ENCODE assay signal across 25 cellular contexts in the genomic region with DNA sequence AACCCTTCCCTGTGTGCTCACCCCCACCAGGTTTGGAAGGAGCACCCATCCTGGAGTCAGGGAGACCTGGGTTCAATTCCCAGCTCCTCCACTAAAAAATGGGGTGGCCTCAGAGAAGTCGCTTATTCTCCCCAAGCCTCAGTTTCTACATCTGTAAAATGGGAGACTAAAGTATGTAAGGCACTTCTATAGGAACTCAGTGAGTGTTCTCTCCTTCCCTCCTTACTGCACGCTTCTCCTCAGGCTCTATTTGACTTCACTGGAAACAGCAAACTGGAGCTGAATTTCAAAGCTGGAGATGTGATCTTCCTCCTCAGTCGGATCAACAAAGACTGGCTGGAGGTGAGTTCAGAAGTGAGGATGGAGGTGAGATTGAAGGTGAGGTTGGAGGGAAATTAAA. TPM values are rescaled to one million over a fixed set of nuclear protein-coding genes. Genes with fewer than 3 reads are reported as not detected.
DNase-seq lines count a peak whose midpoint lies in the region; ATAC-seq and TF ChIP-seq lines count a peak whose summit lies in the region.
"Had no signal": no experiment of that assay in that cellular context is flagged by ENCODE, and none has a peak within 500 bp of the region (broad histone marks: within the 10 kb centered on the region; RNA-seq: fewer than 3 reads in every experiment).

No MANE protein-coding gene starts in this region.

- H2AK5ac ChIP-seq in mesendoderm (ENCODE audit: low read length), result no peak overlapping the region

- H3K4me1 ChIP-seq in mesendoderm (ENCODE audit: control insufficient read depth, low read depth, low read length), result no peaks in the 10 kb centered on the region

- H3K4me2 ChIP-seq in mesendoderm (ENCODE audit: low read length), result no peak overlapping the region

- H3K27ac ChIP-seq in mesendoderm (ENCODE audit: low read depth, low read length), result no peak overlapping the region
- H3K27ac ChIP-seq: ovary, upper lobe of right lung had no signal

- no peaks in the 10 kb centered on the region for H3K36me3 Mint-ChIP-seq in activated CD4-positive, alpha-beta T cell treated with anti-CD3 and anti-CD28 coated beads for 36 hours (ENCODE audit: low read depth)
- H3K36me3 Mint-ChIP-seq in dendritic cell treated with granulocyte-macrophage colony-stimulating factor and Interleukin-4, amounts not matched to agents 40 ng/mL and 50 ng/mL, for 4 days (ENCODE audit: low read depth), result peaks cover 100% of the 10 kb centered on the region
- H3K36me3 Mint-ChIP-seq in stimulated activated naive B cell treated with anti-CD40 and anti-IgM and Interleukin-4, amounts not matched to agents 10 μg/mL and 1 μg/mL and 100 μg/mL, for 72 hours, result peaks cover 38 to 60% of the 10 kb centered on the region in 2 donors
- H3K36me3 Mint-ChIP-seq in WTC11, result no peaks in the 10 kb centered on the region
- H3K36me3 Mint-ChIP-seq: naive thymus-derived CD8-positive, alpha-beta T cell had no signal

- H3K23ac ChIP-seq in mesendoderm (ENCODE audit: low read length), result no peak overlapping the region

- peaks cover 18% of the 10 kb centered on the region for H3K4me1 Mint-ChIP-seq in activated CD4-positive, alpha-beta T cell treated with anti-CD3 and anti-CD28 coated beads for 36 hours
- peaks cover 25% of the 10 kb centered on the region for H3K4me1 Mint-ChIP-seq in stimulated activated naive CD8-positive, alpha-beta T cell treated with anti-CD3 and anti-CD28 coated beads, Interleukin-15, amount 100 ng/mL, for 72 hours
- peaks cover 75% of the 10 kb centered on the region for H3K4me1 Mint-ChIP-seq in dendritic cell treated with granulocyte-macrophage colony-stimulating factor and Interleukin-4, amounts not matched to agents 40 ng/mL and 50 ng/mL, for 4 days (ENCODE audit: low read depth)
- peaks cover 25 to 37% of the 10 kb centered on the region in 2 donors for H3K4me1 Mint-ChIP-seq in stimulated activated naive B cell treated with anti-CD40 and anti-IgM and Interleukin-4, amounts not matched to agents 10 μg/mL and 1 μg/mL and 100 μg/mL, for 72 hours
- H3K4me1 Mint-ChIP-seq in WTC11, result peaks cover 3% of the 10 kb centered on the region

- H3K79me2 ChIP-seq in mesendoderm (ENCODE audit: control insufficient read depth, insufficient read depth, low read length), result no peaks in the 10 kb centered on the region

- no peak for ATAC-seq in activated CD4-positive, alpha-beta T cell treated with anti-CD3 and anti-CD28 coated beads for 36 hours
- no peak for ATAC-seq in stimulated activated naive CD8-positive, alpha-beta T cell treated with anti-CD3 and anti-CD28 coated beads, Interleukin-15, amount 100 ng/mL, for 72 hours
- ATAC-seq in stimulated activated naive CD8-positive, alpha-beta T cell treated with anti-CD3 and anti-CD28 coated beads, Interleukin-15, Interleukin-2, amounts not matched to agents 100 U/mL and 50 U/mL, for 24 hours, result no peak
- no peak for ATAC-seq in stimulated activated naive B cell treated with anti-CD40 and anti-IgM and Interleukin-4, amounts not matched to agents 10 μg/mL and 1 μg/mL and 100 μg/mL, for 72 hours (replicated peaks)
- no peak for ATAC-seq in WTC11
- ATAC-seq: naive thymus-derived CD8-positive, alpha-beta T cell; upper lobe of right lung had no signal

- no peak overlapping the region for H2BK5ac ChIP-seq in mesendoderm (ENCODE audit: low read length)

- DNase-seq in activated CD4-positive, alpha-beta T cell treated with anti-CD3 and anti-CD28 coated beads for 36 hours, result no peak
- no peak for DNase-seq in activated CD4-positive, alpha-beta T cell treated with anti-CD3 and anti-CD28 coated beads, Interleukin-2, amount 50 U/mL, for 4 hours
- DNase-seq in stimulated activated naive CD8-positive, alpha-beta T cell treated with anti-CD3 and anti-CD28 coated beads, Interleukin-15, amount 100 ng/mL, for 72 hours, result no peak
- no peak for DNase-seq in stimulated activated naive CD8-positive, alpha-beta T cell treated with anti-CD3 and anti-CD28 coated beads, Interleukin-15, Interleukin-2, amounts not matched to agents 100 U/mL and 50 U/mL, for 24 hours
- no peak for DNase-seq in stimulated activated naive B cell treated with anti-CD40 and anti-IgM and Interleukin-4, amounts not matched to agents 10 μg/mL and 1 μg/mL and 100 μg/mL, for 72 hours
- DNase-seq in mesendoderm (no peak), WTC11 (ENCODE audit: low spot score) (no peak)
- DNase-seq: activated T-cell treated with anti-CD3 and anti-CD28 coated beads for 4 hours; amygdala; effector memory CD4-positive, alpha-beta T cell; NCI-H1105 treated with DMSO at 0.1 percent for 48 hours; NCI-H1930; NCI-H524 treated with DMSO at 0.1 percent for 48 hours; ovary; retina; SHP77 treated with DMSO at 0.1 percent for 48 hours; small intestine had no signal

- H4K5ac ChIP-seq in mesendoderm (ENCODE audit: low read length), result no peak overlapping the region

- intact Hi-C loops in activated CD4-positive, alpha-beta T cell treated with anti-CD3 and anti-CD28 coated beads for 36 hours (cut with DNase I, micrococcal nuclease), result loop anchor here in 1 of 2 experiments (5.0 kb wide), 1 partner anchor 105 kb away; no protein-coding TSS in a partner anchor
- intact Hi-C loops in dendritic cell treated with granulocyte-macrophage colony-stimulating factor and Interleukin-4, amounts not matched to agents 40 ng/mL and 50 ng/mL, for 4 days (cut with micrococcal nuclease), result no loop called here

- H3K4me3 Mint-ChIP-seq in activated CD4-positive, alpha-beta T cell treated with anti-CD3 and anti-CD28 coated beads for 36 hours, result no peak overlapping the region
- H3K4me3 Mint-ChIP-seq in stimulated activated naive CD8-positive, alpha-beta T cell treated with anti-CD3 and anti-CD28 coated beads, Interleukin-15, amount 100 ng/mL, for 72 hours, result no peak overlapping the region
- peak overlapping the region; percentile 30 for H3K4me3 Mint-ChIP-seq in dendritic cell treated with granulocyte-macrophage colony-stimulating factor and Interleukin-4, amounts not matched to agents 40 ng/mL and 50 ng/mL, for 4 days
- no peak overlapping the region for H3K4me3 Mint-ChIP-seq in stimulated activated naive B cell treated with anti-CD40 and anti-IgM and Interleukin-4, amounts not matched to agents 10 μg/mL and 1 μg/mL and 100 μg/mL, for 72 hours
- no peak overlapping the region for H3K4me3 Mint-ChIP-seq in WTC11
- H3K4me3 Mint-ChIP-seq: H9; IgD-negative memory B cell; naive thymus-derived CD8-positive, alpha-beta T cell had no signal

- H2BK15ac ChIP-seq in mesendoderm (replicated peaks; ENCODE audit: low read depth), result no peak overlapping the region

- H3K56ac ChIP-seq in mesendoderm (ENCODE audit: low read length), result no peak overlapping the region

- no peak overlapping the region for H3K4me3 ChIP-seq in mesendoderm (ENCODE audit: low read length)
- H3K4me3 ChIP-seq: ovary, upper lobe of right lung had no signal

- CTCF ChIA-PET in activated CD4-positive, alpha-beta T cell treated with anti-CD3 and anti-CD28 coated beads for 36 hours (lab: Charles Lee), result interaction anchor here (0.7 to 1.7 kb wide), 4 partner anchors 11 to 106 kb away, joined by 3 to 7 read pairs (median 4); no protein-coding TSS in a partner anchor
- CTCF ChIA-PET in WTC11 (lab: Charles Lee), result interaction anchor here (1.3 to 2.2 kb wide), 6 partner anchors 11 to 116 kb away, joined by 3 to 17 read pairs (median 4); partner anchors contain the start of gene NCF4

- WGBS in mesendoderm (ENCODE audit: extremely low coverage, insufficient coverage, low lambda C conversion rate), result no CpG with 5 or more reads among the region's 3 CpGs

- H3K27me3 ChIP-seq in mesendoderm (ENCODE audit: insufficient read depth, low read length, poor library complexity), result no peaks in the 10 kb centered on the region
- H3K27me3 ChIP-seq: ovary, upper lobe of right lung had no signal

- no peak for TF ChIP-seq CTCF in WTC11 (IDR thresholded peaks at IDR 0.05)

- H3K9ac ChIP-seq in mesendoderm (ENCODE audit: low read length), result no peak overlapping the region

- POLR2A ChIA-PET in activated CD4-positive, alpha-beta T cell treated with anti-CD3 and anti-CD28 coated beads for 36 hours (lab: Charles Lee), result no interaction called here
- POLR2A ChIA-PET in WTC11 (lab: Charles Lee), result no interaction called here

- H3K36me3 ChIP-seq in mesendoderm (ENCODE audit: control insufficient read depth, insufficient read depth, low read length), result no peaks in the 10 kb centered on the region
- H3K36me3 ChIP-seq: ovary, upper lobe of right lung had no signal

- no peak overlapping the region for H3K18ac ChIP-seq in mesendoderm (ENCODE audit: low read length)

- no peak overlapping the region for H2BK120ac ChIP-seq in mesendoderm (ENCODE audit: low read depth, low read length)

- no peaks in the 10 kb centered on the region for H3K9me3 Mint-ChIP-seq in activated CD4-positive, alpha-beta T cell treated with anti-CD3 and anti-CD28 coated beads for 36 hours (ENCODE audit: low read depth)
- peaks cover 0 to 5% of the 10 kb centered on the region in 2 donors for H3K9me3 Mint-ChIP-seq in stimulated activated naive CD8-positive, alpha-beta T cell treated with anti-CD3 and anti-CD28 coated beads, Interleukin-15, amount 100 ng/mL, for 72 hours
- H3K9me3 Mint-ChIP-seq in dendritic cell treated with granulocyte-macrophage colony-stimulating factor and Interleukin-4, amounts not matched to agents 40 ng/mL and 50 ng/mL, for 4 days, result no peaks in the 10 kb centered on the region
- peaks cover 0 to 2% of the 10 kb centered on the region in 2 donors for H3K9me3 Mint-ChIP-seq in stimulated activated naive B cell treated with anti-CD40 and anti-IgM and Interleukin-4, amounts not matched to agents 10 μg/mL and 1 μg/mL and 100 μg/mL, for 72 hours
- H3K9me3 Mint-ChIP-seq in WTC11, result peaks cover 11% of the 10 kb centered on the region
- H3K9me3 Mint-ChIP-seq: IgD-negative memory B cell; naive thymus-derived CD8-positive, alpha-beta T cell had no signal

- no peaks in the 10 kb centered on the region for H3K79me1 ChIP-seq in mesendoderm (ENCODE audit: low read length)

- peak overlapping the region; percentile 47 for H3K27ac Mint-ChIP-seq in activated CD4-positive, alpha-beta T cell treated with anti-CD3 and anti-CD28 coated beads for 36 hours
- peak overlapping the region; percentile 40 to 71 for H3K27ac Mint-ChIP-seq in stimulated activated naive CD8-positive, alpha-beta T cell treated with anti-CD3 and anti-CD28 coated beads, Interleukin-15, amount 100 ng/mL, for 72 hours
- peak overlapping the region; percentile 83 for H3K27ac Mint-ChIP-seq in dendritic cell treated with granulocyte-macrophage colony-stimulating factor and Interleukin-4, amounts not matched to agents 40 ng/mL and 50 ng/mL, for 4 days
- H3K27ac Mint-ChIP-seq in stimulated activated naive B cell treated with anti-CD40 and anti-IgM and Interleukin-4, amounts not matched to agents 10 μg/mL and 1 μg/mL and 100 μg/mL, for 72 hours, result peak overlapping the region; percentile 56
- H3K27ac Mint-ChIP-seq in WTC11, result no peak overlapping the region
- H3K27ac Mint-ChIP-seq: H9; naive thymus-derived CD8-positive, alpha-beta T cell had no signal

- no peaks in the 10 kb centered on the region for H3K27me3 Mint-ChIP-seq in activated CD4-positive, alpha-beta T cell treated with anti-CD3 and anti-CD28 coated beads for 36 hours
- peaks cover 16% of the 10 kb centered on the region for H3K27me3 Mint-ChIP-seq in stimulated activated naive CD8-positive, alpha-beta T cell treated with anti-CD3 and anti-CD28 coated beads, Interleukin-15, amount 100 ng/mL, for 72 hours
- no peaks in the 10 kb centered on the region for H3K27me3 Mint-ChIP-seq in dendritic cell treated with granulocyte-macrophage colony-stimulating factor and Interleukin-4, amounts not matched to agents 40 ng/mL and 50 ng/mL, for 4 days
- no peaks in the 10 kb centered on the region for H3K27me3 Mint-ChIP-seq in stimulated activated naive B cell treated with anti-CD40 and anti-IgM and Interleukin-4, amounts not matched to agents 10 μg/mL and 1 μg/mL and 100 μg/mL, for 72 hours
- H3K27me3 Mint-ChIP-seq in WTC11 (ENCODE audit: low read depth), result peaks cover 8% of the 10 kb centered on the region; the same call in 1 of the 2 replicates
- H3K27me3 Mint-ChIP-seq: IgD-negative memory B cell had no signal

- no peak overlapping the region for H4K8ac ChIP-seq in mesendoderm (ENCODE audit: low read depth, low read length)

- no peak overlapping the region for H3K4ac ChIP-seq in mesendoderm (ENCODE audit: low read depth, low read length)

RNA-seq across cellular contexts. Expression of gene NCF4, which starts 11.3 kb away (rescaled TPM):
- total RNA-seq in activated CD4-positive, alpha-beta T cell treated with anti-CD3 and anti-CD28 coated beads for 36 hours, result 1 to 10 TPM; 3.8 to 3.9 TPM
- polyA plus RNA-seq in mesendoderm (2013, experiment 1 of 2), result not detected
- not detected for polyA plus RNA-seq in mesendoderm (2013, experiment 2 of 2)
- total RNA-seq in WTC11 (2021), result not detected in 3 replicates
- total RNA-seq: A673, epithelial cell of proximal tubule, fibroblast of villous mesenchyme, H9 had no signal

RNA-seq across cellular contexts. Expression of gene CSF2RB, which starts 41.3 kb away (rescaled TPM):
- total RNA-seq in activated CD4-positive, alpha-beta T cell treated with anti-CD3 and anti-CD28 coated beads for 36 hours, result under 1 TPM; 0.30 to 0.54 TPM
- 0.01 TPM for polyA plus RNA-seq in mesendoderm (2013, experiment 1 of 2)
- polyA plus RNA-seq in mesendoderm (2013, experiment 2 of 2), result 0.03 TPM
- 0.05 to 0.07 TPM (median 0.07 TPM) in 3 replicates for total RNA-seq in WTC11 (2021)
- total RNA-seq: A673, H9 had no signal
- polyA plus RNA-seq: naive thymus-derived CD8-positive, alpha-beta T cell had no signal

RNA-seq across cellular contexts. Expression of gene PVALB, which starts 55.2 kb away (rescaled TPM):
- total RNA-seq in activated CD4-positive, alpha-beta T cell treated with anti-CD3 and anti-CD28 coated beads for 36 hours, result not detected
- polyA plus RNA-seq in mesendoderm (2013, experiment 1 of 2), result 1.1 TPM
- 1.7 TPM for polyA plus RNA-seq in mesendoderm (2013, experiment 2 of 2)
- total RNA-seq in WTC11 (2021), result 2.7 to 5.9 TPM (median 4.5 TPM) in 3 replicates
- total RNA-seq: A673; epithelial cell of proximal tubule; fibroblast of villous mesenchyme; naive thymus-derived CD8-positive, alpha-beta T cell had no signal
- polyA plus RNA-seq: IgD-negative memory B cell; naive thymus-derived CD8-positive, alpha-beta T cell; small intestine had no signal
